Comparison of ENCODE assay signal across 18 cellular contexts in genomic region chr17:45106101-45106500, GRCh38. TPM values are rescaled to one million over a fixed set of nuclear protein-coding genes. Genes with fewer than 3 reads are reported as not detected.
A peak's percentile ranks its signal among the peaks of the same experiment; 100 is the strongest.
DNase-seq lines count a peak whose midpoint lies in the region; ATAC-seq and TF ChIP-seq lines count a peak whose summit lies in the region.
"Had no signal": no experiment of that assay in that cellular context is flagged by ENCODE, and none has a peak within 500 bp of the region (broad histone marks: within the 10 kb centered on the region; RNA-seq: fewer than 3 reads in every experiment).

No MANE protein-coding gene starts in this region.

- no peak overlapping the region for H3K4me3 Mint-ChIP-seq in CD8-positive, alpha-beta memory T cell

- intact Hi-C loops in left ventricle myocardium inferior (cut with micrococcal nuclease) = no loop called here
- intact Hi-C loops in psoas muscle (cut with DNase I) = no loop called here

- TF ChIP-seq EP300 in tibial nerve (IDR thresholded peaks at IDR 0.05) = no peak

- H3K4me3 ChIP-seq in left ventricle myocardium inferior (no peak overlapping the region), right atrium auricular region (no peak overlapping the region), fibroblast of mammary gland (ENCODE audit: control insufficient read depth, low read depth, low read length) (no peak overlapping the region), psoas muscle (no peak overlapping the region), tibial nerve (no peak overlapping the region), Peyer's patch (no peak overlapping the region)
- H3K4me3 ChIP-seq in CD8-positive, alpha-beta memory T cell (ENCODE audit: low read length) = no peak overlapping the region
- H3K4me3 ChIP-seq: A549 had no signal

- WGBS in psoas muscle, 3 donors = 21 to 45% (median 24%) methylated on average over 3 of the region's 3 CpGs
- 74 to 76% methylated on average over 3 of the region's 3 CpGs for WGBS in tibial nerve, 2 donors

- H3K9me3 ChIP-seq in left ventricle myocardium inferior (replicated peaks) = no peaks in the 10 kb centered on the region
- H3K9me3 ChIP-seq in right atrium auricular region = no peaks in the 10 kb centered on the region
- H3K9me3 ChIP-seq in psoas muscle = no peaks in the 10 kb centered on the region
- H3K9me3 ChIP-seq in tibial nerve = no peaks in the 10 kb centered on the region
- no peaks in the 10 kb centered on the region for H3K9me3 ChIP-seq in CD8-positive, alpha-beta memory T cell (ENCODE audit: low read length)
- no peaks in the 10 kb centered on the region for H3K9me3 ChIP-seq in Peyer's patch
- H3K9me3 ChIP-seq: A549 had no signal

- H3K27me3 ChIP-seq in left ventricle myocardium inferior (ENCODE audit: low read depth) (no peaks in the 10 kb centered on the region), right atrium auricular region (no peaks in the 10 kb centered on the region), psoas muscle (ENCODE audit: insufficient read depth in 3 of 3, low read length in 2 of 3) (no peaks in the 10 kb centered on the region), tibial nerve (no peaks in the 10 kb centered on the region), Peyer's patch (no peaks in the 10 kb centered on the region)
- no peaks in the 10 kb centered on the region for H3K27me3 ChIP-seq in CD8-positive, alpha-beta memory T cell (ENCODE audit: insufficient read depth, low read length, poor library complexity, severe bottlenecking)

- CTCF ChIA-PET in CD8-positive, alpha-beta memory T cell (lab: Charles Lee) = no interaction called here

- ATAC-seq in psoas muscle = peak in 1 of 4 donors; percentile 34

- H3K9me3 Mint-ChIP-seq in CD8-positive, alpha-beta memory T cell = no peaks in the 10 kb centered on the region

- H3K27ac ChIP-seq in left ventricle myocardium inferior (replicated peaks) (peak overlapping the region; percentile 95), right atrium auricular region (peak overlapping the region in 1 of 2 donors; percentile 86), psoas muscle (peak overlapping the region; percentile 51), tibial nerve (peak overlapping the region in 3 of 4 donors; percentile 15 to 76 (median 72)), Peyer's patch (no peak overlapping the region)
- no peak overlapping the region for H3K27ac ChIP-seq in CD8-positive, alpha-beta memory T cell (ENCODE audit: low read depth, low read length)
- H3K27ac ChIP-seq: A549 had no signal

- no peaks in the 10 kb centered on the region for H3K27me3 Mint-ChIP-seq in CD8-positive, alpha-beta memory T cell

- DNase-seq in left ventricle myocardium inferior (no peak), right atrium auricular region (ENCODE audit: low spot score) (no peak), fibroblast of mammary gland (ENCODE audit: low read depth) (peak; percentile 33), psoas muscle (no peak), tibial nerve (ENCODE audit: low spot score in 2 of 2) (no peak), Peyer's patch (no peak)
- DNase-seq in stimulated activated CD4-positive, alpha-beta T cell treated with anti-CD3 and anti-CD28 coated beads, Interleukin-1b, Interleukin-23, amount 100 ng/mL, for 48 hours = no peak
- DNase-seq in CD8-positive, alpha-beta memory T cell = no peak
- DNase-seq: C1 segment of cervical spinal cord, DMS 273 treated with DMSO at 0.1 percent for 48 hours, GF-D8, GOT3, KBM-7, MV-4-11, NCI-H1417, NCI-H1930, NCI-H446 had no signal

- no peaks in the 10 kb centered on the region for H3K4me1 Mint-ChIP-seq in CD8-positive, alpha-beta memory T cell

- H3K4me1 ChIP-seq in left ventricle myocardium inferior (peaks cover 98% of the 10 kb centered on the region), right atrium auricular region (peaks cover 0 to 84% of the 10 kb centered on the region in 2 donors), psoas muscle (peaks cover 44% of the 10 kb centered on the region), tibial nerve (peaks cover 0 to 75% (median 12%) of the 10 kb centered on the region in 4 donors), Peyer's patch (peaks cover 0 to 4% (median 0%) of the 10 kb centered on the region in 4 donors)
- H3K4me1 ChIP-seq in CD8-positive, alpha-beta memory T cell (ENCODE audit: insufficient read depth, low read length) = no peaks in the 10 kb centered on the region
- H3K4me1 ChIP-seq: A549 had no signal

- TF ChIP-seq POLR2A in tibial nerve (IDR thresholded peaks at IDR 0.05) (no peak), Peyer's patch (IDR thresholded peaks at IDR 0.05) (no peak)

- H3K36me3 Mint-ChIP-seq in CD8-positive, alpha-beta memory T cell = peaks cover 0 to 75% (median 9%) of the 10 kb centered on the region in 3 donors

- no peak for TF ChIP-seq CTCF in left ventricle myocardium inferior (IDR thresholded peaks at IDR 0.05; ENCODE audit: borderline replicate concordance)
- TF ChIP-seq CTCF in right atrium auricular region (IDR thresholded peaks at IDR 0.05) = no peak
- TF ChIP-seq CTCF in fibroblast of mammary gland (conservative IDR thresholded peaks at IDR 0.05; ENCODE audit: control insufficient read depth, insufficient read depth, low read depth, low read length) = no peak
- TF ChIP-seq CTCF in psoas muscle (IDR thresholded peaks at IDR 0.05) = no peak
- no peak for TF ChIP-seq CTCF in tibial nerve (IDR thresholded peaks at IDR 0.05)
- no peak for TF ChIP-seq CTCF in Peyer's patch (IDR thresholded peaks at IDR 0.05)

- H3K27ac Mint-ChIP-seq in CD8-positive, alpha-beta memory T cell = no peak overlapping the region

- peaks cover 71% of the 10 kb centered on the region for H3K36me3 ChIP-seq in left ventricle myocardium inferior
- peaks cover 80% of the 10 kb centered on the region for H3K36me3 ChIP-seq in right atrium auricular region
- H3K36me3 ChIP-seq in psoas muscle (ENCODE audit: insufficient read depth in 1 of 2, low read depth in 1 of 2) = peaks cover 19 to 82% of the 10 kb centered on the region in 2 donors
- peaks cover 2 to 84% (median 35%) of the 10 kb centered on the region in 3 donors for H3K36me3 ChIP-seq in tibial nerve
- peaks cover 41% of the 10 kb centered on the region for H3K36me3 ChIP-seq in CD8-positive, alpha-beta memory T cell (ENCODE audit: insufficient read depth, low read length)
- H3K36me3 ChIP-seq in Peyer's patch = peaks cover 0 to 84% (median 4%) of the 10 kb centered on the region in 3 donors

- POLR2A ChIA-PET in CD8-positive, alpha-beta memory T cell (lab: Charles Lee) = no interaction called here

RNA-seq across cellular contexts. Expression of gene PLCD3, which starts 26.2 kb away (rescaled TPM):
- 146 TPM for total RNA-seq in left ventricle myocardium inferior
- total RNA-seq in right atrium auricular region = 100 to 1,000 TPM; 102 to 156 TPM
- 100 to 1,000 TPM in 2 of 4 donors, 10 to 100 TPM in 2; 69.8 to 217 (median 122) TPM for total RNA-seq in psoas muscle
- 100 to 1,000 TPM in 2 of 3 donors, 10 to 100 TPM in 1; 57.0 to 171 (median 170) TPM for polyA plus RNA-seq in psoas muscle
- 100 to 1,000 TPM in 1 of 4 donors, 10 to 100 TPM in 3; 45.7 to 103 (median 69.3) TPM for total RNA-seq in tibial nerve
- 1 to 10 TPM; 5.5 to 7.2 TPM for total RNA-seq in CD8-positive, alpha-beta memory T cell
- 1.1 TPM for polyA plus RNA-seq in CD8-positive, alpha-beta memory T cell
- 10 to 100 TPM; 11.6 to 44.4 (median 18.4) TPM for total RNA-seq in Peyer's patch

RNA-seq across cellular contexts. Expression of gene ACBD4, which starts 29.4 kb away (rescaled TPM):
- 6.4 TPM for total RNA-seq in left ventricle myocardium inferior
- total RNA-seq in right atrium auricular region = 1 to 10 TPM; 9.0 to 9.4 TPM
- total RNA-seq in psoas muscle = 1 to 10 TPM; 3.9 to 8.2 (median 5.1) TPM
- polyA plus RNA-seq in psoas muscle = 1 to 10 TPM; 2.7 to 5.2 (median 4.4) TPM
- 10 to 100 TPM; 25.9 to 41.9 (median 28.2) TPM for total RNA-seq in tibial nerve
- total RNA-seq in CD8-positive, alpha-beta memory T cell = 1 to 10 TPM; 8.8 to 9.7 TPM
- polyA plus RNA-seq in CD8-positive, alpha-beta memory T cell = 15.0 TPM
- total RNA-seq in Peyer's patch = 100 to 1,000 TPM in 1 of 4 donors, 10 to 100 TPM in 3; 33.8 to 124 (median 76.3) TPM

RNA-seq across cellular contexts. Expression of gene HEXIM1, which starts 42.2 kb away (rescaled TPM):
- total RNA-seq in left ventricle myocardium inferior = 28.8 TPM
- total RNA-seq in right atrium auricular region = 10 to 100 TPM; 16.4 to 31.1 TPM
- total RNA-seq in psoas muscle = 10 to 100 TPM; 21.3 to 52.2 (median 31.5) TPM
- 100 to 1,000 TPM in 1 of 3 donors, 10 to 100 TPM in 1, 1 to 10 TPM in 1; 9.5 to 127 (median 22.0) TPM for polyA plus RNA-seq in psoas muscle
- total RNA-seq in tibial nerve = 10 to 100 TPM; 22.2 to 35.2 (median 29.7) TPM
- total RNA-seq in CD8-positive, alpha-beta memory T cell = 10 to 100 TPM; 48.3 to 51.1 TPM
- 5.6 TPM for polyA plus RNA-seq in CD8-positive, alpha-beta memory T cell
- total RNA-seq in Peyer's patch = 10 to 100 TPM; 24.3 to 41.8 (median 31.7) TPM

RNA-seq across cellular contexts. Expression of gene NMT1, which starts 45.0 kb away (rescaled TPM):
- total RNA-seq in left ventricle myocardium inferior (86.0 TPM), right atrium auricular region (10 to 100 TPM; 44.6 to 52.7 TPM), psoas muscle (100 to 1,000 TPM in 2 of 4 donors, 10 to 100 TPM in 2; 73.3 to 164 (median 93.1) TPM), tibial nerve (10 to 100 TPM; 63.2 to 97.9 (median 80.1) TPM), Peyer's patch (100 to 1,000 TPM in 1 of 4 donors, 10 to 100 TPM in 3; 60.9 to 111 (median 77.1) TPM)
- 10 to 100 TPM; 58.0 to 79.7 (median 68.3) TPM for polyA plus RNA-seq in psoas muscle
- total RNA-seq in CD8-positive, alpha-beta memory T cell = 100 to 1,000 TPM; 189 to 198 TPM
- 82.0 TPM for polyA plus RNA-seq in CD8-positive, alpha-beta memory T cell

RNA-seq across cellular contexts. Expression of gene DCAKD, which starts 54.7 kb away (rescaled TPM):
- 25.9 TPM for total RNA-seq in left ventricle myocardium inferior
- 10 to 100 TPM; 37.3 to 46.1 TPM for total RNA-seq in right atrium auricular region
- 10 to 100 TPM in 3 of 4 donors, 1 to 10 TPM in 1; 6.9 to 13.5 (median 11.0) TPM for total RNA-seq in psoas muscle
- polyA plus RNA-seq in psoas muscle = 10 to 100 TPM in 1 of 3 donors, 1 to 10 TPM in 2; 6.4 to 14.2 (median 8.4) TPM
- 10 to 100 TPM; 47.7 to 53.2 (median 49.5) TPM for total RNA-seq in tibial nerve
- total RNA-seq in CD8-positive, alpha-beta memory T cell = 10 to 100 TPM; 31.3 to 32.5 TPM
- 17.6 TPM for polyA plus RNA-seq in CD8-positive, alpha-beta memory T cell
- total RNA-seq in Peyer's patch = 10 to 100 TPM; 12.6 to 78.4 (median 23.2) TPM

Comparison
In these comparisons a context has a peak if more than half of its experiments do, and no peak if none do; other contexts are left out.
1. H3K27ac ChIP-seq: peak in left ventricle myocardium inferior (single experiment), psoas muscle (single experiment) and tibial nerve (3 of 4); none in CD8-positive, alpha-beta memory T cell (single experiment) and Peyer's patch (0 of 4).